ENCODE assay signal across 1 cellular context in the genomic region with DNA sequence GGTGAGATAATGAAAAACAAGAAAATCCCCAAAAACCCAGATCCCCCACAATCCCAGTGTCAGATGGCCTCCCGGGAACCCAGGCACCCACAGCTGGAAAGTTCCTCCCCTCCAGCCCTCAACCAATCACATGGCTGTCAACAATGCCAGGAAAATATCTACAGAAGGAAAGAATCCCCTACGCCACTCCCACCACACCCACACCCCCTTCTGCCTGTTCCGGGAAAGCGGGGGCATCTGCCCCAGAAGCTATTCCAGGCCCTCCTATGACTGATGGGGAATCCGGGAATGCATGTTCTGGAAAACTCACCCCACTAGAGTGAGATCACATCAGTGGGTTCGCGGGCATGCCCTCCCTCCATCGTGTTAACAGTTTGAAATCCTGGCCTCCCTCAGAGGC.
TF ChIP-seq lines count a peak whose summit lies in the region.

No MANE protein-coding gene starts in this region.

TF ChIP-seq in WTC11, 78 proteins besides CTCF, POLR2A, EP300 and RAD21 (continued from another document):
- TF ChIP-seq, protein P1, sequence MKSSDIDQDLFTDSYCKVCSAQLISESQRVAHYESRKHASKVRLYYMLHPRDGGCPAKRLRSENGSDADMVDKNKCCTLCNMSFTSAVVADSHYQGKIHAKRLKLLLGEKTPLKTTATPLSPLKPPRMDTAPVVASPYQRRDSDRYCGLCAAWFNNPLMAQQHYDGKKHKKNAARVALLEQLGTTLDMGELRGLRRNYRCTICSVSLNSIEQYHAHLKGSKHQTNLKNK (CRISPR knock-in tag; IDR thresholded peaks at IDR 0.05) = no peak
- TF ChIP-seq, protein P2, sequence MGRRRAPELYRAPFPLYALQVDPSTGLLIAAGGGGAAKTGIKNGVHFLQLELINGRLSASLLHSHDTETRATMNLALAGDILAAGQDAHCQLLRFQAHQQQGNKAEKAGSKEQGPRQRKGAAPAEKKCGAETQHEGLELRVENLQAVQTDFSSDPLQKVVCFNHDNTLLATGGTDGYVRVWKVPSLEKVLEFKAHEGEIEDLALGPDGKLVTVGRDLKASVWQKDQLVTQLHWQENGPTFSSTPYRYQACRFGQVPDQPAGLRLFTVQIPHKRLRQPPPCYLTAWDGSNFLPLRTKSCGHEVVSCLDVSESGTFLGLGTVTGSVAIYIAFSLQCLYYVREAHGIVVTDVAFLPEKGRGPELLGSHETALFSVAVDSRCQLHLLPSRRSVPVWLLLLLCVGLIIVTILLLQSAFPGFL (CRISPR knock-in tag; IDR thresholded peaks at IDR 0.05; ENCODE audit: borderline replicate concordance) = no peak
- TF ChIP-seq FOXP1 (CRISPR knock-in tag; IDR thresholded peaks at IDR 0.05; ENCODE audit: borderline replicate concordance) = no peak
